In the genomic region with DNA sequence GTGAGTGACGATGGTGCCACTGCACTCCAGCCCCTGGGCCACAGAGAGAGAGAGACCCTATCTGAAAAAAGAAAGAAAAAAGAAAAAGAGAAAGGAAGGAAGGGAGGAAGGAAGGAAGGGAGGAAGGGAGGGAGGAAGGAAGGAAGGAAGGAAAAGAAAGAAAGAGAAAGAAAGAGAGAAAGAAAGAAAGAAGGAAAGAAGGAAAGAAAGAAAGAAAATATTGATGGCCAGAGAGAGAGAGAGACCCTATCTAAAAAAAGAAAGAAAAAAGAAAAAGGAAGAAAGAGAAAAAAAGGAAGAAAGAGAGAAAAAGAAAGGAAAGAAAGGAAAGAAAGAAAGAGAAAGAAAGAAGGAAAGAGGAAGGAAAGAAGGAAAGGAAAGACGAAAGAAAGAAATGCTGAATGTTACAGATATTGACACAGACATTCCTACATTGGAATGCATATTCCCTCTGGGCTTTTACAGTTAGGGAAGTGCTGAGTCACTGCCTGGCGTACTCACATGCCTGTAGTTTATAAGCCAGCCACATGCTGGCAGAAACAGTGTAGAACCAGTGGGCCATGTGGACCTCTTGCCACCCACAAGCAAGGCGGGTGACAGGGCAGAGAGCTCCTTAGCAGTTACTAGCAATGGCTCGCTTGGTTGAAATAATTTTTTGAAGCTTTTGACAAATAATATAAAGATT, we compare ENCODE assay signal across 8 cellular contexts. TPM values are rescaled to one million over a fixed set of nuclear protein-coding genes. Genes with fewer than 3 reads are reported as not detected.
DNase-seq lines count a peak whose midpoint lies in the region; ATAC-seq and TF ChIP-seq lines count a peak whose summit lies in the region.

No MANE protein-coding gene starts in this region.

- no peak overlapping the region for H3K4me3 ChIP-seq in cardiac muscle cell
- no peak overlapping the region for H3K4me3 ChIP-seq in smooth muscle cell
- H3K4me3 ChIP-seq in CD8-positive, alpha-beta T cell (ENCODE audit: low read depth, low read length), result no peak overlapping the region

- H3K4me1 ChIP-seq in cardiac muscle cell (ENCODE audit: low read depth), result no peaks in the 10 kb centered on the region
- peaks cover 4% of the 10 kb centered on the region for H3K4me1 ChIP-seq in smooth muscle cell (ENCODE audit: low read depth)
- peaks cover 8% of the 10 kb centered on the region for H3K4me1 ChIP-seq in CD8-positive, alpha-beta T cell (ENCODE audit: insufficient read depth, low read length)

- H3K9me3 ChIP-seq in T-helper 17 cell (ENCODE audit: control insufficient read depth, low read length, poor library complexity, severe bottlenecking) (peaks cover 4% of the 10 kb centered on the region), cardiac muscle cell (ENCODE audit: low read depth) (no peaks in the 10 kb centered on the region), smooth muscle cell (replicated peaks; ENCODE audit: low read depth) (peaks cover 3% of the 10 kb centered on the region)
- no peaks in the 10 kb centered on the region for H3K9me3 ChIP-seq in CD8-positive, alpha-beta T cell (ENCODE audit: low read length)

- no peak for ATAC-seq in T-helper 17 cell
- ATAC-seq in CD8-positive, alpha-beta T cell, result no peak

- H3K27me3 Mint-ChIP-seq in T-helper 17 cell, result no peaks in the 10 kb centered on the region
- no peaks in the 10 kb centered on the region for H3K27me3 Mint-ChIP-seq in CD8-positive, alpha-beta T cell (ENCODE audit: low read depth)

- H3K27ac Mint-ChIP-seq in T-helper 17 cell, result peak overlapping the region; percentile 37
- H3K27ac Mint-ChIP-seq in CD8-positive, alpha-beta T cell, result no peak overlapping the region

- H3F3A ChIP-seq in smooth muscle cell (ENCODE audit: low read depth), result peaks cover 22% of the 10 kb centered on the region

- H4K20me1 ChIP-seq in smooth muscle cell (ENCODE audit: low read depth), result no peaks in the 10 kb centered on the region

- H3K36me3 Mint-ChIP-seq in T-helper 17 cell (ENCODE audit: low read depth), result no peaks in the 10 kb centered on the region
- H3K36me3 Mint-ChIP-seq in CD8-positive, alpha-beta T cell, result no peaks in the 10 kb centered on the region

- TF ChIP-seq CTCF in cardiac muscle cell (IDR thresholded peaks at IDR 0.05; ENCODE audit: low read depth, low read length) (peak; percentile 16), smooth muscle cell (IDR thresholded peaks at IDR 0.05; ENCODE audit: borderline replicate concordance, insufficient read depth, poor library complexity, severe bottlenecking) (no peak)
- TF ChIP-seq CTCF in CD8-positive, alpha-beta T cell (IDR thresholded peaks at IDR 0.05), result no peak

- intact Hi-C loops in CD8-positive, alpha-beta T cell (cut with DNase I, micrococcal nuclease), result no loop called here

- H3K9me3 Mint-ChIP-seq in CD8-positive, alpha-beta T cell, result peaks cover 4% of the 10 kb centered on the region

- H3K79me2 ChIP-seq in smooth muscle cell (ENCODE audit: low read depth), result no peaks in the 10 kb centered on the region

- H3K4me1 Mint-ChIP-seq in T-helper 17 cell, result peaks cover 14% of the 10 kb centered on the region
- peaks cover 11% of the 10 kb centered on the region for H3K4me1 Mint-ChIP-seq in CD8-positive, alpha-beta T cell (ENCODE audit: low read depth)

- 22% methylated on average over 5 of the region's 5 CpGs for WGBS in smooth muscle cell (ENCODE audit: low lambda C conversion rate)

- POLR2A ChIA-PET in CD8-positive, alpha-beta T cell (lab: Charles Lee), result interaction anchor here (1.5 kb wide), 1 partner anchor 35 kb away, joined by 5 read pairs; the partner anchor contains the start of gene SLC46A3

- DNase-seq in HCEC 1CT (peak; percentile 89), T-helper 17 cell (no peak), cardiac muscle cell (ENCODE audit: low read depth in 1 of 2, low spot score in 1 of 2) (peak; percentile 52 to 95), smooth muscle cell (lab: John Stamatoyannopoulos, UW; ENCODE audit: unreplicated experiment) (no peak), COLO668 (lab: John Stamatoyannopoulos, UW; ENCODE audit: unreplicated experiment) (no peak), hippocampal formation (lab: John Stamatoyannopoulos, UW) (no peak)
- no peak for DNase-seq in stimulated activated CD8-positive, alpha-beta memory T cell treated with anti-CD3 and anti-CD28 coated beads, Interleukin-4, amount 100 ng/mL, for 48 hours
- no peak for DNase-seq in CD8-positive, alpha-beta T cell

- H3K36me3 ChIP-seq in cardiac muscle cell (no peaks in the 10 kb centered on the region), smooth muscle cell (ENCODE audit: low read depth) (peaks cover 5% of the 10 kb centered on the region)
- H3K36me3 ChIP-seq in CD8-positive, alpha-beta T cell (ENCODE audit: insufficient read depth, low read length), result no peaks in the 10 kb centered on the region

- H3K4me2 ChIP-seq in smooth muscle cell, result peak overlapping the region; percentile 81

- H3K9ac ChIP-seq in smooth muscle cell (ENCODE audit: low read depth), result peak overlapping the region; percentile 70

- H3K4me3 Mint-ChIP-seq in T-helper 17 cell, result no peak overlapping the region
- H3K4me3 Mint-ChIP-seq in CD8-positive, alpha-beta T cell, result no peak overlapping the region

- H3K27me3 ChIP-seq in cardiac muscle cell (no peaks in the 10 kb centered on the region), smooth muscle cell (ENCODE audit: low read depth) (no peaks in the 10 kb centered on the region)
- H3K27me3 ChIP-seq in CD8-positive, alpha-beta T cell (ENCODE audit: insufficient read depth, low read length), result no peaks in the 10 kb centered on the region

- CTCF ChIA-PET in CD8-positive, alpha-beta T cell (lab: Charles Lee), result interaction anchor here (0.9 kb wide), 1 partner anchor 43 kb away, joined by 3 read pairs; no protein-coding TSS in a partner anchor

- H3K27ac ChIP-seq in cardiac muscle cell, result peak overlapping the region; percentile 2
- peak overlapping the region; percentile 95 for H3K27ac ChIP-seq in smooth muscle cell (ENCODE audit: low read depth)
- H3K27ac ChIP-seq in CD8-positive, alpha-beta T cell (ENCODE audit: low read depth, low read length), result no peak overlapping the region

- peak overlapping the region; percentile 28 for H2AFZ ChIP-seq in smooth muscle cell (ENCODE audit: low read depth)

RNA-seq across cellular contexts. Expression of gene SLC46A3, which starts 34.6 kb away (rescaled TPM):
- total RNA-seq in T-helper 17 cell (10 to 100 TPM; 10.8 to 11.7 TPM), cardiac muscle cell (11.6 and 12.6 TPM in 2 replicates), smooth muscle cell (19.1 and 20.2 TPM in 2 replicates)
- polyA plus RNA-seq in cardiac muscle cell (9.8 and 10.3 TPM in 2 replicates), smooth muscle cell (8.8 and 11.2 TPM in 2 replicates)
- total RNA-seq in CD8-positive, alpha-beta T cell, result 1 to 10 TPM; 5.9 TPM

Comparison
In these comparisons a context has a peak if more than half of its experiments do, and no peak if none do; other contexts are left out.
1. DNase-seq: peak in HCEC 1CT (single experiment) and cardiac muscle cell (2 of 2); none in T-helper 17 cell (0 of 3), smooth muscle cell (single experiment), COLO668 (single experiment), stimulated activated CD8-positive, alpha-beta memory T cell treated with anti-CD3 and anti-CD28 coated beads, Interleukin-4, amount 100 ng/mL, for 48 hours (single experiment), hippocampal formation (0 of 2) and CD8-positive, alpha-beta T cell (0 of 7).